In genomic region chr4:6731301-6731641, GRCh38 we compare ENCODE assay signal across 1 cellular context.
TF ChIP-seq lines count a peak whose summit lies in the region.

No MANE protein-coding gene starts in this region.

TF ChIP-seq in HepG2, 621 proteins besides CTCF, POLR2A, EP300 and RAD21:
- no peak for TF ChIP-seq REPIN1 (CRISPR knock-in tag; IDR thresholded peaks at IDR 0.05; ENCODE audit: borderline replicate concordance, low read depth)
- TF ChIP-seq ZNF34 (CRISPR knock-in tag; IDR thresholded peaks at IDR 0.05; ENCODE audit: borderline replicate concordance): no peak
- no peak for TF ChIP-seq ZNF350 (CRISPR knock-in tag; IDR thresholded peaks at IDR 0.05; ENCODE audit: borderline replicate concordance, low read depth)
- no peak for TF ChIP-seq PLSCR1 (CRISPR knock-in tag; IDR thresholded peaks at IDR 0.05; ENCODE audit: borderline replicate concordance)
- TF ChIP-seq ZNF3 (CRISPR knock-in tag; IDR thresholded peaks at IDR 0.05): no peak
- TF ChIP-seq, protein P1, sequence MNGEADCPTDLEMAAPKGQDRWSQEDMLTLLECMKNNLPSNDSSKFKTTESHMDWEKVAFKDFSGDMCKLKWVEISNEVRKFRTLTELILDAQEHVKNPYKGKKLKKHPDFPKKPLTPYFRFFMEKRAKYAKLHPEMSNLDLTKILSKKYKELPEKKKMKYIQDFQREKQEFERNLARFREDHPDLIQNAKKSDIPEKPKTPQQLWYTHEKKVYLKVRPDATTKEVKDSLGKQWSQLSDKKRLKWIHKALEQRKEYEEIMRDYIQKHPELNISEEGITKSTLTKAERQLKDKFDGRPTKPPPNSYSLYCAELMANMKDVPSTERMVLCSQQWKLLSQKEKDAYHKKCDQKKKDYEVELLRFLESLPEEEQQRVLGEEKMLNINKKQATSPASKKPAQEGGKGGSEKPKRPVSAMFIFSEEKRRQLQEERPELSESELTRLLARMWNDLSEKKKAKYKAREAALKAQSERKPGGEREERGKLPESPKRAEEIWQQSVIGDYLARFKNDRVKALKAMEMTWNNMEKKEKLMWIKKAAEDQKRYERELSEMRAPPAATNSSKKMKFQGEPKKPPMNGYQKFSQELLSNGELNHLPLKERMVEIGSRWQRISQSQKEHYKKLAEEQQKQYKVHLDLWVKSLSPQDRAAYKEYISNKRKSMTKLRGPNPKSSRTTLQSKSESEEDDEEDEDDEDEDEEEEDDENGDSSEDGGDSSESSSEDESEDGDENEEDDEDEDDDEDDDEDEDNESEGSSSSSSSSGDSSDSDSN (CRISPR knock-in tag; IDR thresholded peaks at IDR 0.05): no peak
- TF ChIP-seq HIVEP1 (CRISPR knock-in tag; IDR thresholded peaks at IDR 0.05): no peak
- TF ChIP-seq GZF1 (CRISPR knock-in tag; IDR thresholded peaks at IDR 0.05): no peak
- TF ChIP-seq ZNF207 (IDR thresholded peaks at IDR 0.05; ENCODE audit: borderline replicate concordance): no peak
- TF ChIP-seq ZFP90 (CRISPR knock-in tag; IDR thresholded peaks at IDR 0.05; ENCODE audit: borderline replicate concordance): no peak
- TF ChIP-seq CREM (IDR thresholded peaks at IDR 0.05): no peak
- TF ChIP-seq CREM (CRISPR knock-in tag; IDR thresholded peaks at IDR 0.05): no peak
- no peak for TF ChIP-seq SAP130 (CRISPR knock-in tag; IDR thresholded peaks at IDR 0.05; ENCODE audit: low read depth)
- TF ChIP-seq PTBP1 (IDR thresholded peaks at IDR 0.05; ENCODE audit: low read depth, low read length, poor library complexity, severe bottlenecking): no peak
- no peak for TF ChIP-seq NBN (conservative IDR thresholded peaks at IDR 0.05)
- TF ChIP-seq ZFP36L2 (CRISPR knock-in tag; IDR thresholded peaks at IDR 0.05): no peak
- no peak for TF ChIP-seq TCF7 (IDR thresholded peaks at IDR 0.05; ENCODE audit: low read depth)
- TF ChIP-seq ZNF383 (CRISPR knock-in tag; IDR thresholded peaks at IDR 0.05; ENCODE audit: borderline replicate concordance): no peak
- no peak for TF ChIP-seq PRMT3 (CRISPR knock-in tag; IDR thresholded peaks at IDR 0.05; ENCODE audit: borderline replicate concordance, low read depth)
- no peak for TF ChIP-seq MIER2 (CRISPR knock-in tag; IDR thresholded peaks at IDR 0.05)
- TF ChIP-seq ZNF569 (CRISPR knock-in tag; IDR thresholded peaks at IDR 0.05; ENCODE audit: borderline replicate concordance): no peak
